26 cellular contexts compared by ENCODE assay signal in the genomic region with DNA sequence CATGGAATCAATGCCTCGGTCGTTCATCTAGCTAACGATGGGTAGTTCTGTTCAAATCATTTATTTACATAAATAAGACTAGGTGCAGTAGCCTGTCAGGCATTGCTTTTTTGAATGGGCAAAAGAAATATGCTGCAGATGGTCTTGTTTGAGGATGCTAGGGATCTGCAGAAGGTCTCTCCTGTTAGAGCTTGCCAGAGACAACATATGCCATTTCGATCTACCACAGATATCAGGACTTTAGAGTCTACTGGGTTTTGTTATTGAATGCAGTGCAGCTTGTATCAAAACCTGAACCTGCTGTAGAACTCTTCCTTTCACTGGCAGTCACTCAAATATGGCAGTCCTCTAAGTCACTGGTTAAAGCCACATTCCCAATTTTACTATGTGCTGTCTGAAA.
"Had no signal": no experiment of that assay in that cellular context is flagged by ENCODE, and none has a peak within 500 bp of the region (broad histone marks: within the 10 kb centered on the region; RNA-seq: fewer than 3 reads in every experiment).

No MANE protein-coding gene starts in this region.

- H2AFZ ChIP-seq: parathyroid adenoma had no signal

- H3K4me1 ChIP-seq: left lung, lower lobe of right lung, parathyroid adenoma, right atrium auricular region, stomach, testis, thyroid gland, transverse colon, upper lobe of left lung, vagina had no signal

- ATAC-seq: left colon; left lung; lower lobe of right lung; naive thymus-derived CD8-positive, alpha-beta T cell; sciatic nerve; stimulated activated naive B cell treated with anti-CD40 and anti-IgM and Interleukin-4, amounts not matched to agents 10 μg/mL and 1 μg/mL and 100 μg/mL, for 72 hours; stimulated activated naive CD8-positive, alpha-beta T cell treated with anti-CD3 and anti-CD28 coated beads, Interleukin-15, Interleukin-2, amounts not matched to agents 100 U/mL and 50 U/mL, for 24 hours had no signal

- H3K79me2 ChIP-seq: parathyroid adenoma had no signal

- H3K36me3 ChIP-seq: left lung, lower lobe of right lung, right atrium auricular region, stomach, thyroid gland, transverse colon, upper lobe of left lung, vagina had no signal

- H3K27me3 ChIP-seq: left lung, right atrium auricular region, stomach, testis, thyroid gland, transverse colon, upper lobe of left lung, vagina had no signal

- H3K4me3 ChIP-seq: left lung, lower lobe of right lung, right atrium auricular region, skin epidermis, stomach, testis, thyroid gland, transverse colon, upper lobe of left lung, vagina had no signal

- H3K27ac ChIP-seq: left lung, lower lobe of right lung, parathyroid adenoma, right atrium auricular region, skin epidermis, stomach, testis, thyroid gland, transverse colon, upper lobe of left lung, vagina had no signal

- DNase-seq: hypothalamus; immature natural killer cell; kidney; left colon; left lung; lower lobe of right lung; mammary epithelial cell; mesenchymal stem cell; naive thymus-derived CD8-positive, alpha-beta T cell; nucleus accumbens; stimulated activated CD4-positive, alpha-beta T cell treated with anti-CD3 and anti-CD28 coated beads, Interleukin-12 subunit alpha, Interleukin-12 subunit beta, amount 100 ng/mL, for 4 hours; stimulated activated CD4-positive, alpha-beta T cell treated with anti-CD3 and anti-CD28 coated beads, Interleukin-15, amount 100 ng/mL, for 24 hours; stimulated activated CD4-positive, alpha-beta T cell treated with anti-CD3 and anti-CD28 coated beads, Interleukin-2, amount 100 ng/mL, for 24 hours; stimulated activated CD4-positive, alpha-beta T cell treated with anti-CD3 and anti-CD28 coated beads, Interleukin-4, amount 100 ng/mL, for 1 hour; stimulated activated naive B cell treated with anti-CD40 and anti-IgM and Interleukin-4, amounts not matched to agents 10 μg/mL and 1 μg/mL and 100 μg/mL, for 72 hours; stimulated activated naive CD8-positive, alpha-beta T cell treated with anti-CD3 and anti-CD28 coated beads, Interleukin-15, Interleukin-2, amounts not matched to agents 100 U/mL and 50 U/mL, for 24 hours; stomach; testis; thyroid gland; transverse colon had no signal

- H3K9me3 ChIP-seq: left lung, lower lobe of right lung, right atrium auricular region, testis, thyroid gland, transverse colon, upper lobe of left lung, vagina had no signal
